ENCODE assay signal across 23 cellular contexts in genomic region chr6:83168556-83168955, GRCh38. TPM values are rescaled to one million over a fixed set of nuclear protein-coding genes. Genes with fewer than 3 reads are reported as not detected.
A peak's percentile ranks its signal among the peaks of the same experiment; 100 is the strongest.
DNase-seq lines count a peak whose midpoint lies in the region; ATAC-seq and TF ChIP-seq lines count a peak whose summit lies in the region.
"Had no signal": no experiment of that assay in that cellular context is flagged by ENCODE, and none has a peak within 500 bp of the region (broad histone marks: within the 10 kb centered on the region; RNA-seq: fewer than 3 reads in every experiment).

No MANE protein-coding gene starts in this region.

- 96% methylated on average over 1 of the region's 1 CpG for WGBS in smooth muscle cell (ENCODE audit: low lambda C conversion rate)

- no peaks in the 10 kb centered on the region for H3K27me3 ChIP-seq in PC-3 (ENCODE audit: low read length)
- no peaks in the 10 kb centered on the region for H3K27me3 ChIP-seq in smooth muscle cell (ENCODE audit: low read depth)
- no peaks in the 10 kb centered on the region for H3K27me3 ChIP-seq in CD8-positive, alpha-beta memory T cell (ENCODE audit: insufficient read depth, low read length, poor library complexity, severe bottlenecking)
- H3K27me3 ChIP-seq: Peyer's patch had no signal

- BruUV-seq in PC-3 (replicated peaks; lab: Mats Ljungman, UMichigan), result no TSS peak

- H3K4me3 Mint-ChIP-seq in activated naive CD8-positive, alpha-beta T cell treated with anti-CD3 and anti-CD28 coated beads for 36 hours, result no peak overlapping the region
- no peak overlapping the region for H3K4me3 Mint-ChIP-seq in activated naive CD8-positive, alpha-beta T cell treated with anti-CD3 and anti-CD28 coated beads, Interleukin-2, amount 50 U/mL, for 24 hours
- H3K4me3 Mint-ChIP-seq in CD8-positive, alpha-beta memory T cell, result no peak overlapping the region
- no peak overlapping the region for H3K4me3 Mint-ChIP-seq in stimulated activated naive B cell treated with anti-CD40 and anti-IgM and Interleukin-4, amounts not matched to agents 10 μg/mL and 1 μg/mL and 100 μg/mL, for 72 hours
- H3K4me3 Mint-ChIP-seq: GM23338, H9 had no signal

- no peak overlapping the region for H2AFZ ChIP-seq in PC-3 (ENCODE audit: low read length)
- no peak overlapping the region for H2AFZ ChIP-seq in smooth muscle cell (ENCODE audit: low read depth)
- H2AFZ ChIP-seq: GM23338 had no signal

- H3K27me3 Mint-ChIP-seq in activated naive CD8-positive, alpha-beta T cell treated with anti-CD3 and anti-CD28 coated beads for 36 hours, result no peaks in the 10 kb centered on the region
- H3K27me3 Mint-ChIP-seq in activated naive CD8-positive, alpha-beta T cell treated with anti-CD3 and anti-CD28 coated beads, Interleukin-2, amount 50 U/mL, for 24 hours, result no peaks in the 10 kb centered on the region
- H3K27me3 Mint-ChIP-seq in CD8-positive, alpha-beta memory T cell, result no peaks in the 10 kb centered on the region
- no peaks in the 10 kb centered on the region for H3K27me3 Mint-ChIP-seq in stimulated activated naive B cell treated with anti-CD40 and anti-IgM and Interleukin-4, amounts not matched to agents 10 μg/mL and 1 μg/mL and 100 μg/mL, for 72 hours

- no peaks in the 10 kb centered on the region for H3K9me3 ChIP-seq in PC-3 (ENCODE audit: low read length)
- H3K9me3 ChIP-seq in smooth muscle cell (replicated peaks; ENCODE audit: low read depth), result no peaks in the 10 kb centered on the region
- no peaks in the 10 kb centered on the region for H3K9me3 ChIP-seq in CD8-positive, alpha-beta memory T cell (ENCODE audit: low read length)
- H3K9me3 ChIP-seq: Peyer's patch, SK-N-SH had no signal

- no peaks in the 10 kb centered on the region for H3K4me1 ChIP-seq in PC-3 (ENCODE audit: insufficient read depth, low read length)
- H3K4me1 ChIP-seq in smooth muscle cell (ENCODE audit: low read depth), result no peaks in the 10 kb centered on the region
- no peaks in the 10 kb centered on the region for H3K4me1 ChIP-seq in CD8-positive, alpha-beta memory T cell (ENCODE audit: insufficient read depth, low read length)
- H3K4me1 ChIP-seq: Peyer's patch had no signal

- H3K79me2 ChIP-seq in PC-3 (ENCODE audit: low read length), result no peaks in the 10 kb centered on the region
- H3K79me2 ChIP-seq in smooth muscle cell (ENCODE audit: low read depth), result no peaks in the 10 kb centered on the region

- H3K9me2 ChIP-seq in PC-3 (replicated peaks; ENCODE audit: low read length), result no peaks in the 10 kb centered on the region
- H3K9me2 ChIP-seq: SK-N-SH had no signal

- no peaks in the 10 kb centered on the region for H4K20me1 ChIP-seq in PC-3 (ENCODE audit: low read length)
- peaks cover 49% of the 10 kb centered on the region for H4K20me1 ChIP-seq in smooth muscle cell (ENCODE audit: low read depth)

- H3K36me3 ChIP-seq in PC-3 (ENCODE audit: low read depth, low read length) (peaks cover 45% of the 10 kb centered on the region), smooth muscle cell (ENCODE audit: low read depth) (peaks cover 46% of the 10 kb centered on the region)
- H3K36me3 ChIP-seq in CD8-positive, alpha-beta memory T cell (ENCODE audit: insufficient read depth, low read length), result peaks cover 38% of the 10 kb centered on the region

- no peak for ATAC-seq in activated naive CD8-positive, alpha-beta T cell treated with anti-CD3 and anti-CD28 coated beads, Interleukin-2, amount 50 U/mL, for 24 hours
- ATAC-seq in PC-3, result no peak
- no peak for ATAC-seq in stimulated activated naive B cell treated with anti-CD40 and anti-IgM and Interleukin-4, amounts not matched to agents 10 μg/mL and 1 μg/mL and 100 μg/mL, for 72 hours (replicated peaks)
- ATAC-seq: GM23338 had no signal

- H3K9me3 Mint-ChIP-seq in activated naive CD8-positive, alpha-beta T cell treated with anti-CD3 and anti-CD28 coated beads for 36 hours, result no peaks in the 10 kb centered on the region
- H3K9me3 Mint-ChIP-seq in activated naive CD8-positive, alpha-beta T cell treated with anti-CD3 and anti-CD28 coated beads, Interleukin-2, amount 50 U/mL, for 24 hours, result no peaks in the 10 kb centered on the region
- H3K9me3 Mint-ChIP-seq in CD8-positive, alpha-beta memory T cell, result no peaks in the 10 kb centered on the region
- no peaks in the 10 kb centered on the region for H3K9me3 Mint-ChIP-seq in stimulated activated naive B cell treated with anti-CD40 and anti-IgM and Interleukin-4, amounts not matched to agents 10 μg/mL and 1 μg/mL and 100 μg/mL, for 72 hours
- H3K9me3 Mint-ChIP-seq: GM23338, H9 had no signal

- H3K4me3 ChIP-seq in PC-3 (ENCODE audit: low read length), result no peak overlapping the region
- no peak overlapping the region for H3K4me3 ChIP-seq in epithelial cell of esophagus (ENCODE audit: low read length)
- no peak overlapping the region for H3K4me3 ChIP-seq in smooth muscle cell
- no peak overlapping the region for H3K4me3 ChIP-seq in CD8-positive, alpha-beta memory T cell (ENCODE audit: low read length)
- H3K4me3 ChIP-seq: GM23338, Peyer's patch had no signal

- H3F3A ChIP-seq in PC-3 (ENCODE audit: low read length, unreplicated experiment) (no peaks in the 10 kb centered on the region), smooth muscle cell (ENCODE audit: low read depth) (peaks cover 24% of the 10 kb centered on the region)

- H3K4me1 Mint-ChIP-seq in activated naive CD8-positive, alpha-beta T cell treated with anti-CD3 and anti-CD28 coated beads for 36 hours, result no peaks in the 10 kb centered on the region
- no peaks in the 10 kb centered on the region for H3K4me1 Mint-ChIP-seq in activated naive CD8-positive, alpha-beta T cell treated with anti-CD3 and anti-CD28 coated beads, Interleukin-2, amount 50 U/mL, for 24 hours
- H3K4me1 Mint-ChIP-seq in CD8-positive, alpha-beta memory T cell, result no peaks in the 10 kb centered on the region
- H3K4me1 Mint-ChIP-seq in stimulated activated naive B cell treated with anti-CD40 and anti-IgM and Interleukin-4, amounts not matched to agents 10 μg/mL and 1 μg/mL and 100 μg/mL, for 72 hours, result no peaks in the 10 kb centered on the region
- H3K4me1 Mint-ChIP-seq: GM23338, H9 had no signal

- POLR2A ChIA-PET in PC-3 (lab: Charles Lee; ENCODE audit: unreplicated experiment), result interaction anchor here (0.5 kb wide), 1 partner anchor 37 kb away, joined by 3 read pairs; no protein-coding TSS in a partner anchor
- POLR2A ChIA-PET in CD8-positive, alpha-beta memory T cell (lab: Charles Lee), result no interaction called here

- H3K4me2 ChIP-seq in PC-3 (ENCODE audit: low read length), result no peak overlapping the region
- no peak overlapping the region for H3K4me2 ChIP-seq in smooth muscle cell
- H3K4me2 ChIP-seq: GM23338, SK-N-SH had no signal

- H3K36me3 Mint-ChIP-seq in activated naive CD8-positive, alpha-beta T cell treated with anti-CD3 and anti-CD28 coated beads for 36 hours, result peaks cover 10% of the 10 kb centered on the region
- peaks cover 36% of the 10 kb centered on the region for H3K36me3 Mint-ChIP-seq in activated naive CD8-positive, alpha-beta T cell treated with anti-CD3 and anti-CD28 coated beads, Interleukin-2, amount 50 U/mL, for 24 hours (ENCODE audit: low read depth)
- H3K36me3 Mint-ChIP-seq in CD8-positive, alpha-beta memory T cell, result peaks cover 8 to 93% (median 29%) of the 10 kb centered on the region in 3 donors
- peaks cover 12 to 37% of the 10 kb centered on the region in 2 donors for H3K36me3 Mint-ChIP-seq in stimulated activated naive B cell treated with anti-CD40 and anti-IgM and Interleukin-4, amounts not matched to agents 10 μg/mL and 1 μg/mL and 100 μg/mL, for 72 hours

- H3K27ac ChIP-seq in PC-3 (ENCODE audit: low read length), result no peak overlapping the region
- H3K27ac ChIP-seq in smooth muscle cell (ENCODE audit: low read depth), result peak overlapping the region; percentile 24
- no peak overlapping the region for H3K27ac ChIP-seq in CD8-positive, alpha-beta memory T cell (ENCODE audit: low read depth, low read length)
- H3K27ac ChIP-seq: HL-60, Peyer's patch had no signal

- CTCF ChIA-PET in PC-3 (lab: Charles Lee), result no interaction called here
- CTCF ChIA-PET in CD8-positive, alpha-beta memory T cell (lab: Charles Lee), result interaction anchor here (1.5 kb wide), 1 partner anchor 101 kb away, joined by 3 read pairs; the partner anchor contains the start of gene DOP1A

- no peak overlapping the region for H3K9ac ChIP-seq in PC-3 (ENCODE audit: low read length)
- no peak overlapping the region for H3K9ac ChIP-seq in smooth muscle cell (ENCODE audit: low read depth)
- H3K9ac ChIP-seq: SK-N-SH had no signal

- intact Hi-C loops in PC-3 (cut with micrococcal nuclease), result no loop called here

- DNase-seq in activated naive CD8-positive, alpha-beta T cell treated with anti-CD3 and anti-CD28 coated beads for 36 hours, result no peak
- no peak for DNase-seq in activated naive CD8-positive, alpha-beta T cell treated with anti-CD3 and anti-CD28 coated beads, Interleukin-2, amount 50 U/mL, for 24 hours
- peak; percentile 33 for DNase-seq in PC-3
- DNase-seq in epithelial cell of esophagus (ENCODE audit: low read depth), result peak; percentile 73
- DNase-seq in smooth muscle cell (lab: John Stamatoyannopoulos, UW; ENCODE audit: unreplicated experiment), result no peak
- DNase-seq in CD8-positive, alpha-beta memory T cell, result no peak
- DNase-seq in stimulated activated naive B cell treated with anti-CD40 and anti-IgM and Interleukin-4, amounts not matched to agents 10 μg/mL and 1 μg/mL and 100 μg/mL, for 72 hours, result no peak
- DNase-seq: DMS153, DND-41, H9, Karpas-422, NCI-H1092 treated with DMSO at 0.1 percent for 48 hours, NCI-H1436, NCI-H187, NCI-H2081 treated with DMSO at 0.1 percent for 48 hours, NCI-H2171, NCI-H226, NCI-H510A, NCI-H69, Peyer's patch, SK-N-SH had no signal

- H3K27ac Mint-ChIP-seq in activated naive CD8-positive, alpha-beta T cell treated with anti-CD3 and anti-CD28 coated beads for 36 hours, result peak overlapping the region; percentile 51
- H3K27ac Mint-ChIP-seq in activated naive CD8-positive, alpha-beta T cell treated with anti-CD3 and anti-CD28 coated beads, Interleukin-2, amount 50 U/mL, for 24 hours, result no peak overlapping the region
- peak overlapping the region in 1 of 8 donors; percentile 60 for H3K27ac Mint-ChIP-seq in CD8-positive, alpha-beta memory T cell
- no peak overlapping the region for H3K27ac Mint-ChIP-seq in stimulated activated naive B cell treated with anti-CD40 and anti-IgM and Interleukin-4, amounts not matched to agents 10 μg/mL and 1 μg/mL and 100 μg/mL, for 72 hours
- H3K27ac Mint-ChIP-seq: H9 had no signal

- TF ChIP-seq CTCF in PC-3 (conservative IDR thresholded peaks at IDR 0.05; ENCODE audit: low read depth, low read length) (no peak), epithelial cell of esophagus (IDR thresholded peaks at IDR 0.05; ENCODE audit: insufficient read depth, low read depth, low read length, missing control alignments) (no peak), smooth muscle cell (IDR thresholded peaks at IDR 0.05; ENCODE audit: borderline replicate concordance, insufficient read depth, poor library complexity, severe bottlenecking) (no peak)

RNA-seq across cellular contexts. Expression of gene PGM3, which starts 24.5 kb away (rescaled TPM):
- total RNA-seq in activated naive CD8-positive, alpha-beta T cell treated with anti-CD3 and anti-CD28 coated beads for 36 hours, result 10 to 100 TPM; 12.4 to 14.6 TPM
- total RNA-seq in PC-3 (2014; rRNA removed) (17.0 and 25.2 TPM in 2 replicates), smooth muscle cell (173 and 206 TPM in 2 replicates)
- polyA plus RNA-seq in smooth muscle cell, result 139 and 163 TPM in 2 replicates
- 10 to 100 TPM; 18.7 to 19.8 TPM for total RNA-seq in CD8-positive, alpha-beta memory T cell
- 10.8 TPM for polyA plus RNA-seq in CD8-positive, alpha-beta memory T cell

RNA-seq across cellular contexts. Expression of gene RWDD2A, which starts 24.6 kb away (rescaled TPM):
- total RNA-seq in activated naive CD8-positive, alpha-beta T cell treated with anti-CD3 and anti-CD28 coated beads for 36 hours, result 1 to 10 TPM; 1.2 TPM
- total RNA-seq in PC-3 (2014; rRNA removed), result 0.63 and 1.3 TPM in 2 replicates
- total RNA-seq in smooth muscle cell, result 4.2 and 6.9 TPM in 2 replicates
- polyA plus RNA-seq in smooth muscle cell, result 3.6 and 4.6 TPM in 2 replicates
- total RNA-seq in CD8-positive, alpha-beta memory T cell, result 1 to 10 TPM; 1.3 TPM
- 2.3 TPM for polyA plus RNA-seq in CD8-positive, alpha-beta memory T cell

Comparison
In these comparisons a context has a peak if more than half of its experiments do, and no peak if none do; other contexts are left out.
1. DNase-seq: peak in PC-3 (single experiment) and epithelial cell of esophagus (single experiment); none in activated naive CD8-positive, alpha-beta T cell treated with anti-CD3 and anti-CD28 coated beads for 36 hours (single experiment), activated naive CD8-positive, alpha-beta T cell treated with anti-CD3 and anti-CD28 coated beads, Interleukin-2, amount 50 U/mL, for 24 hours (single experiment), smooth muscle cell (single experiment), CD8-positive, alpha-beta memory T cell (0 of 5) and stimulated activated naive B cell treated with anti-CD40 and anti-IgM and Interleukin-4, amounts not matched to agents 10 μg/mL and 1 μg/mL and 100 μg/mL, for 72 hours (single experiment).